ENCODE assay signal across 17 cellular contexts in the genomic region with DNA sequence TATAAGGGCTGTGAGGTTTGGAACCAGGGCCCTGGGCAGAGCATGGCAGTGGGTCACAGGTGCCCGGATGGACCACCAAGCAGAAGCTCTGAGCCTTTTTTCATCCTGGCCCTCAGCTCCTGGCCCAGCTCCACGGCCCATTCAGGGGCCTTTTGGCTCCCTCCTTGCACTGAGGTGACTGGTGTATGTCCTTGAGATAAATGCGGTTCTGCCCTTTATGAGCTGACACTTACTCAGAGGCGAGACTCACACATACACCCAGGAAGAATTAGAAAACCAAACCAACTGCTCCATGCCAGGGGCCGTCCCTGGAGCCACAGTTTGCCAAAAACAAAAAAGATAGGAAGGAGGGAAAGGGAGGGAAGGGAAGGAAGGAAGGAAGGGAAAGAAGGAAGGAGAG. TPM values are rescaled to one million over a fixed set of nuclear protein-coding genes. Genes with fewer than 3 reads are reported as not detected.
A peak's percentile ranks its signal among the peaks of the same experiment; 100 is the strongest.
DNase-seq lines count a peak whose midpoint lies in the region; ATAC-seq and TF ChIP-seq lines count a peak whose summit lies in the region.
"Had no signal": no experiment of that assay in that cellular context is flagged by ENCODE, and none has a peak within 500 bp of the region (broad histone marks: within the 10 kb centered on the region; RNA-seq: fewer than 3 reads in every experiment).

No MANE protein-coding gene starts in this region.

- H3K27ac ChIP-seq in endodermal cell (ENCODE audit: low read depth, low read length): no peak overlapping the region
- no peak overlapping the region for H3K27ac ChIP-seq in testis
- H3K27ac ChIP-seq: A549; BLaER1 treated with 17β-estradiol and CSF1 and Interleukin-3, amounts not matched to agents 10 nM and 100 nM; C4-2B had no signal

- peaks cover 3% of the 10 kb centered on the region for H3K4me1 Mint-ChIP-seq in endodermal cell
- H3K4me1 Mint-ChIP-seq: B cell had no signal

- H3K4me1 ChIP-seq in endodermal cell (ENCODE audit: control insufficient read depth, insufficient read depth, low read length) (no peaks in the 10 kb centered on the region), testis (no peaks in the 10 kb centered on the region)
- H3K4me1 ChIP-seq: A549; BLaER1 treated with 17β-estradiol and CSF1 and Interleukin-3, amounts not matched to agents 10 nM and 100 nM; Caco-2 had no signal

- intact Hi-C loops in left ventricle myocardium superior (cut with micrococcal nuclease): no loop called here
- intact Hi-C loops in Right ventricle myocardium inferior (cut with DNase I): no loop called here
- intact Hi-C loops in testis (cut with DNase I; ENCODE audit: low total_unique reads): no loop called here

- 93 to 100% methylated on average over 1 to 5 of the region's 5 CpGs for WGBS in endodermal cell (ENCODE audit: insufficient coverage in 1 of 2, insufficient read length in 1 of 2), 2 experiments
- 57 to 71% methylated on average over 4 to 5 of the region's 5 CpGs for WGBS in testis, 2 donors

- no peak overlapping the region for H3K9ac ChIP-seq in endodermal cell (ENCODE audit: extremely low read depth, low read length, poor library complexity, severe bottlenecking)
- H3K9ac ChIP-seq: BLaER1 treated with 17β-estradiol and CSF1 and Interleukin-3, amounts not matched to agents 10 nM and 100 nM had no signal

- H3K27me3 Mint-ChIP-seq in endodermal cell (ENCODE audit: insufficient read depth): peaks cover 23% of the 10 kb centered on the region

- no peaks in the 10 kb centered on the region for H3K36me3 Mint-ChIP-seq in endodermal cell (ENCODE audit: low read depth)
- H3K36me3 Mint-ChIP-seq: CD8-positive, alpha-beta T cell had no signal

- no peaks in the 10 kb centered on the region for H3K9me3 Mint-ChIP-seq in endodermal cell
- H3K9me3 Mint-ChIP-seq: CD4-positive, alpha-beta T cell; CD8-positive, alpha-beta T cell had no signal

- H3K9me3 ChIP-seq in endodermal cell (ENCODE audit: control insufficient read depth, low read length) (no peaks in the 10 kb centered on the region), testis (no peaks in the 10 kb centered on the region)
- H3K9me3 ChIP-seq: A549; BLaER1 treated with 17β-estradiol and CSF1 and Interleukin-3, amounts not matched to agents 10 nM and 100 nM; Caco-2 had no signal

- H3K4me3 Mint-ChIP-seq in endodermal cell: no peak overlapping the region
- H3K4me3 Mint-ChIP-seq: B cell; CD4-positive, alpha-beta T cell; CD8-positive, alpha-beta T cell had no signal

- H3K36me3 ChIP-seq in endodermal cell (ENCODE audit: control insufficient read depth, insufficient read depth, low read length): no peaks in the 10 kb centered on the region
- H3K36me3 ChIP-seq in testis (ENCODE audit: low read depth, missing control alignments): no peaks in the 10 kb centered on the region
- H3K36me3 ChIP-seq: BLaER1 treated with 17β-estradiol and CSF1 and Interleukin-3, amounts not matched to agents 10 nM and 100 nM had no signal

- H3K27ac Mint-ChIP-seq in endodermal cell: no peak overlapping the region
- H3K27ac Mint-ChIP-seq: B cell; CD4-positive, alpha-beta T cell; CD8-positive, alpha-beta T cell had no signal

- H3K27me3 ChIP-seq in endodermal cell (ENCODE audit: control insufficient read depth, insufficient read depth, low read length, poor library complexity, severe bottlenecking) (peaks cover 32% of the 10 kb centered on the region), testis (no peaks in the 10 kb centered on the region)
- H3K27me3 ChIP-seq: BLaER1 treated with 17β-estradiol and CSF1 and Interleukin-3, amounts not matched to agents 10 nM and 100 nM had no signal

- TF ChIP-seq POLR2A in testis (IDR thresholded peaks at IDR 0.05): no peak

- H3K4me3 ChIP-seq in endodermal cell (ENCODE audit: low read length): no peak overlapping the region
- H3K4me3 ChIP-seq in testis: no peak overlapping the region
- H3K4me3 ChIP-seq: A549; BLaER1 treated with 17β-estradiol and CSF1 and Interleukin-3, amounts not matched to agents 10 nM and 100 nM had no signal

- TF ChIP-seq CTCF in endodermal cell (conservative IDR thresholded peaks at IDR 0.05): no peak
- no peak for TF ChIP-seq CTCF in testis (IDR thresholded peaks at IDR 0.05)

- DNase-seq in left ventricle myocardium superior (no peak), Right ventricle myocardium inferior (ENCODE audit: missing footprints) (no peak), endodermal cell (peak; percentile 24), testis (no peak), 8988T (no peak)
- DNase-seq: AML-193; Caco-2; Calu3; CD4-positive, alpha-beta T cell; CD8-positive, alpha-beta T cell; DMS79 treated with DMSO at 0.1 percent for 48 hours; GF-D8 had no signal

- peak; percentile 36 for ATAC-seq in left ventricle myocardium superior
- ATAC-seq in Right ventricle myocardium inferior: no peak
- ATAC-seq: A549; CD8-positive, alpha-beta T cell had no signal

RNA-seq across cellular contexts. Expression of a gene that starts 49.7 kb away (rescaled TPM):
- total RNA-seq in left ventricle myocardium superior (0.12 TPM), Right ventricle myocardium inferior (not detected), endodermal cell (under 1 TPM in 1 of 2 donors, not detected in 1; 0.53 TPM), testis (1 to 10 TPM; 1.5 to 2.0 TPM)
- 1.5 TPM for polyA plus RNA-seq in endodermal cell (2013, experiment 1 of 2)
- polyA plus RNA-seq in endodermal cell (2013, experiment 2 of 2): 1.2 TPM
- polyA plus RNA-seq in testis (ENCODE audit: insufficient read depth, low read depth, low replicate concordance): 1.9 TPM
- total RNA-seq: A172 had no signal
